8 cellular contexts compared by ENCODE assay signal in the genomic region with DNA sequence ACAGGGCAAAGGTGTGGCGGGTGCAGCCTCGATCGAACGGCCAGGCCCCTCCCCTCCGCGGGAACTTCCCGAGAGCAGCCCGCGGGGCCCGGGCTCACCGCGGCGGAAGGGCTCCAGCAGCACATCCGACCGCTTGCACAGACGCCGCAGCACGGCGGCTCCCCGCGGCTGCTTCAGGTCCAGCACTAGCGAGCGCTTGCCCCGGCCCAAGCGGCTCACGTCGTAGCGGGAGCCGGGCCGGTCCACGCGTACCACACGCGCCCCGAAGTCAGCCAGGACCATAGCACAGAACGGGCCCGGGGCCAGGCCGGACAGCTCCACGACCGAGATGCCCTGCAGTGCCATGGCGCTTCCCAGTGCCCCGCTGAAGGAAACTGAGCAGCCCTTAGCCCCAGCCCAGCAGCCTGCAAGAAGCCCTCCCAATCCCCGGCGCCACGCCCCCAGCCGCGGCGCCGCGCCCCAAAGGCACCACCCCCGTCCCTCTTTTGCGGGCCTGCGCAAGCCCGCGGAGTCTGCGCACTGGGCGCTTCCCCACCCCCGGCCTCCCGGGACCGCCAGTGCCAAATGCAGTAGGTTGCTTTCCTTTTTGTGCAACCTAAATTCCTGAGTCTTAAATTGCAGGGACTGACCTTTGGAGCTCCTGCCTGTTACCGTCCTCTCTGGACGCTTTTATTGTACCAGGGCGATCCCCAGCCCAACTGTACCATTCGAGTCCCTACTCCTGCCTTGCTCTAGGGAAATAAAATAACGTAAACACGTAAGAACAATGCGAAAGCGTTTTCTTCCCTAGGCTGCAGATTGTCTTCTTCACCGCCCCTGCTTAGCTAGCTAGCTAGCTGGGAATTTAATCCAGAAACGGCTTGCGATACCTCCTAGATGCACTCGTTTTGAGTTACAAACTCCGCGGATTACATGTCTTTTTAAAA. TPM values are rescaled to one million over a fixed set of nuclear protein-coding genes. Genes with fewer than 3 reads are reported as not detected.
A peak's percentile ranks its signal among the peaks of the same experiment; 100 is the strongest.
DNase-seq lines count a peak whose midpoint lies in the region; ATAC-seq and TF ChIP-seq lines count a peak whose summit lies in the region.

TSS of gene AMACR (minus strand) at position 376 of the 926 bp plus-strand sequence. CDS start at position 345, 31 bp downstream.

- in situ Hi-C loops in GM13976 (cut with MboI; ENCODE audit: low sequenced_read_pairs, unreplicated experiment): loop anchor here (10.0 to 25.0 kb wide), 2 partner anchors 179 to 457 kb away; no protein-coding TSS in a partner anchor

- DNase-seq in GM13976 (ENCODE audit: low spot score) (peak; percentile 96), NCI-H1436 treated with DMSO at 0.1 percent for 48 hours (lab: John Stamatoyannopoulos, UW) (peak; percentile 38), T follicular helper cell (ENCODE audit: low read depth) (peak; percentile 86), amniotic epithelial cell (ENCODE audit: low read depth) (peak; percentile 90), left cardiac atrium (peak; percentile 93), progenitor cell of endocrine pancreas (ENCODE audit: low spot score, unreplicated experiment) (peak; percentile 84), ureter (ENCODE audit: low spot score) (peak; percentile 91)

- H3K36me3 Mint-ChIP-seq in progenitor cell of endocrine pancreas (ENCODE audit: insufficient read depth): peaks cover 20% of the 10 kb centered on the region

- peaks cover 9% of the 10 kb centered on the region for H3K9me3 Mint-ChIP-seq in progenitor cell of endocrine pancreas (ENCODE audit: low read depth)

- TF ChIP-seq CTCF in GM13976 (IDR thresholded peaks at IDR 0.05; ENCODE audit: borderline replicate concordance, control extremely low read depth, extremely low read depth, insufficient read depth, missing control alignments): peak; percentile 4
- no peak for TF ChIP-seq CTCF in progenitor cell of endocrine pancreas (IDR thresholded peaks at IDR 0.05; ENCODE audit: unreplicated experiment)

- H3K4me1 Mint-ChIP-seq in progenitor cell of endocrine pancreas (ENCODE audit: low read depth): peaks cover 45% of the 10 kb centered on the region

- peak; percentile 92 for ATAC-seq in HG02852 (IDR thresholded peaks at IDR 0.05; ENCODE audit: unreplicated experiment)
- ATAC-seq in left cardiac atrium: peak; percentile 98

- peak within 1 kb of the TSS; percentile 99 for H3K27ac Mint-ChIP-seq in progenitor cell of endocrine pancreas

- no peaks in the 10 kb centered on the region for H3K27me3 Mint-ChIP-seq in progenitor cell of endocrine pancreas

- intact Hi-C loops in left cardiac atrium (cut with DNase I): loop anchor here in 1 of 2 donors (5.0 kb wide), 1 partner anchor 459 kb away; no protein-coding TSS in a partner anchor

- peak within 1 kb of the TSS; percentile 87 for H3K4me3 Mint-ChIP-seq in progenitor cell of endocrine pancreas (ENCODE audit: low read depth)

RNA-seq across cellular contexts. Expression of gene AMACR, which starts in this region (rescaled TPM):
- 10 to 100 TPM in 1 of 2 donors, 1 to 10 TPM in 1; 7.3 to 10.3 TPM for total RNA-seq in left cardiac atrium
- 22.0 and 22.1 TPM in 2 replicates for total RNA-seq in progenitor cell of endocrine pancreas
- 15.2 TPM for total RNA-seq in ureter

Comparison
In these comparisons a context has a peak if more than half of its experiments do, and no peak if none do; other contexts are left out.
1. Peak in every context shown above with its lines: DNase-seq and ATAC-seq.
2. DNase-seq: peak in every context shown above with its lines; median percentile 96 in GM13976; 93 in left cardiac atrium; 91 in ureter; 90 in amniotic epithelial cell; 86 in T follicular helper cell; 84 in progenitor cell of endocrine pancreas; 38 in NCI-H1436 treated with DMSO at 0.1 percent for 48 hours.